ENCODE assay signal across 19 cellular contexts in the genomic region with DNA sequence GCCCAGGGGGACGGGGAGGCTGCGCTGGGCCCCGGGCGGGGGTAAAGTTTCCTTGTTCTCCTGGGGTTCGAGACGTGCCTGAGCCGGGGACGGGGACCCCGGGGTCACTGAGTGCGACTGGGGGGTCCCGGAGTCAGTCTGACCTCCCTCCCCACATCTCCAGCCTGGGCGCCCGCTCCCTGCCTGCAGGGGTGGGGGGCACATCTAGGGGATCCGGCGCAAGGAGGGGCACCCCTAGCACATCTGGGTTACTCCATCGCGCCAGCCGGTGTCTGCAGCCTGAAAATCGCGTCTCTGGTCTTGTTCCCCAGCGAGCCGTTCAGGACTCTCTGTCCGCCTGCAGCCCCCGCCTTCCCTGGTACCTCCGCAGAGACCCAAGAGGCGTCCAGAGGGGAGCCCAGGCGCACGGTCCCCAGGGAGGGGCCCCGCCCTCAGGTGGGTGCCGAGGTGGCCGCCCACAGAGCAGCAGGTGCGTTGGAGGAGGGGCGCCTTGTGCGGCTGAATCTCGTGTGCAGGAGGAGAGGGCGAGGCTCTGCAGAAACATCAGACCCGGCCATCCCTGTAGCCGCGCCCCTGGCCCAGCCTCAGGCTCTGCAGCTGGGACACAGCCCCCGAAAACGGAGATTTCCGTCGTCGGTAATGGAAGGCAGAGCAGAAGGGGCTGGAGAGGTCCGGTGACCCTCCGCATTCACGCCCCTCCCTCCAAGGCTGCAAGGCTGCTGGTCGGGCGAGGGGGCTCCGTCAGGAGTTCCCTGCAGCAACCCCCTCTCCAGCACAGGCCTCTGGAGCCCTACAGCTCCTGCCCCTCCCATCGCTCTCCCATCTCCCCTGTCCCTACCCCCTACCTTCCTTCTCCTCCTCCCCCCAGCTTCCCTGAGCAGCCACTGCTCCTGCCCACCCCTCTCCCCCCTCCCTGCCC. TPM values are rescaled to one million over a fixed set of nuclear protein-coding genes. Genes with fewer than 3 reads are reported as not detected.
DNase-seq lines count a peak whose midpoint lies in the region; ATAC-seq and TF ChIP-seq lines count a peak whose summit lies in the region.
"Had no signal": no experiment of that assay in that cellular context is flagged by ENCODE, and none has a peak within 500 bp of the region (broad histone marks: within the 10 kb centered on the region; RNA-seq: fewer than 3 reads in every experiment).

No MANE protein-coding gene starts in this region.

- H3K27me3 ChIP-seq in H7 (ENCODE audit: control insufficient read depth, insufficient read depth, low read length) (peaks cover 14% of the 10 kb centered on the region), gastrocnemius medialis (peaks cover 22 to 28% (median 22%) of the 10 kb centered on the region in 3 donors)

- intact Hi-C loops in gastrocnemius medialis (cut with DNase I; ENCODE audit: low total_unique reads) = no loop called here
- intact Hi-C loops in activated CD4-positive, alpha-beta memory T cell treated with anti-CD3 and anti-CD28 coated beads for 36 hours (cut with micrococcal nuclease) = no loop called here

- no peak overlapping the region for H3K4me3 Mint-ChIP-seq in activated CD4-positive, alpha-beta memory T cell treated with anti-CD3 and anti-CD28 coated beads for 36 hours
- H3K4me3 Mint-ChIP-seq: activated CD4-positive, alpha-beta T cell treated with anti-CD3 and anti-CD28 coated beads, Interleukin-2, amount 10 ng/mL, durations not matched to agents 24 days and 14 days; activated T-helper 1 cell treated with anti-CD3 and anti-CD28 coated beads, Interleukin-12 subunit alpha, Interleukin-12 subunit beta, Interleukin-2, Interleukin-4 antibody, amounts not matched to agents 30 ng/mL and 10 ng/mL and 1 ng/mL, durations not matched to agents 14 hours and 24 hours and 36 hours had no signal

- no peaks in the 10 kb centered on the region for H3K4me1 Mint-ChIP-seq in activated CD4-positive, alpha-beta memory T cell treated with anti-CD3 and anti-CD28 coated beads for 36 hours (ENCODE audit: low read depth)
- H3K4me1 Mint-ChIP-seq: activated CD4-positive, alpha-beta T cell treated with anti-CD3 and anti-CD28 coated beads, Interleukin-2, amount 10 ng/mL, durations not matched to agents 24 days and 14 days had no signal

- H3K27ac Mint-ChIP-seq in activated CD4-positive, alpha-beta memory T cell treated with anti-CD3 and anti-CD28 coated beads for 36 hours = no peak overlapping the region
- H3K27ac Mint-ChIP-seq: activated CD4-positive, alpha-beta T cell treated with anti-CD3 and anti-CD28 coated beads, Interleukin-2, amount 10 ng/mL, durations not matched to agents 24 days and 14 days; activated T-helper 1 cell treated with anti-CD3 and anti-CD28 coated beads, Interleukin-12 subunit alpha, Interleukin-12 subunit beta, Interleukin-2, Interleukin-4 antibody, amounts not matched to agents 30 ng/mL and 10 ng/mL and 1 ng/mL, durations not matched to agents 14 hours and 24 hours and 36 hours had no signal

- no peak overlapping the region for H3K27ac ChIP-seq in gastrocnemius medialis
- H3K27ac ChIP-seq: C4-2B, esophagus muscularis mucosa, heart left ventricle, psoas muscle had no signal

- H3K4me1 ChIP-seq in gastrocnemius medialis = no peaks in the 10 kb centered on the region
- H3K4me1 ChIP-seq: psoas muscle had no signal

- in situ Hi-C loops in gastrocnemius medialis (cut with MboI; ENCODE audit: low sequenced_read_pairs in 4 of 4) = no loop called here

- peak overlapping the region; percentile 21; the same call in 1 of the 2 replicates for H3K4me3 ChIP-seq in H7 (ENCODE audit: insufficient read depth, low read depth, low read length)
- H3K4me3 ChIP-seq in iPS-18c (ENCODE audit: insufficient read depth, low read depth, low read length) = peak overlapping the region; percentile 11; the same call in 1 of the 2 replicates
- H3K4me3 ChIP-seq in gastrocnemius medialis = no peak overlapping the region
- H3K4me3 ChIP-seq: psoas muscle had no signal

- DNase-seq in COR-L47 (lab: John Stamatoyannopoulos, UW) (peak; percentile 48), H7 (peak; percentile 90), NCI-H526 treated with DMSO at 0.1 percent for 48 hours (lab: John Stamatoyannopoulos, UW) (peak; percentile 91), gastrocnemius medialis (no peak)
- no peak for DNase-seq in activated CD4-positive, alpha-beta memory T cell treated with anti-CD3 and anti-CD28 coated beads for 36 hours
- DNase-seq: activated CD4-positive, alpha-beta T cell treated with anti-CD3 and anti-CD28 coated beads, Interleukin-2, amount 10 ng/mL, durations not matched to agents 24 days and 14 days; NCI-H524 treated with DMSO at 0.1 percent for 48 hours; psoas muscle; T-helper 2 cell had no signal

- TF ChIP-seq CTCF in gastrocnemius medialis (IDR thresholded peaks at IDR 0.05 in 4 of 5, conservative IDR thresholded peaks at IDR 0.05 in 1 of 5) = no peak

- POLR2A ChIA-PET in activated CD4-positive, alpha-beta memory T cell treated with anti-CD3 and anti-CD28 coated beads for 36 hours (lab: Charles Lee) = no interaction called here

- H3K9me3 ChIP-seq in iPS-18c (ENCODE audit: control insufficient read depth, insufficient read depth, low read length) (no peaks in the 10 kb centered on the region), gastrocnemius medialis (no peaks in the 10 kb centered on the region)
- H3K9me3 ChIP-seq: esophagus muscularis mucosa, heart left ventricle, psoas muscle had no signal

- CTCF ChIA-PET in activated CD4-positive, alpha-beta memory T cell treated with anti-CD3 and anti-CD28 coated beads for 36 hours (lab: Charles Lee) = no interaction called here

- H3K36me3 Mint-ChIP-seq in activated CD4-positive, alpha-beta memory T cell treated with anti-CD3 and anti-CD28 coated beads for 36 hours = no peaks in the 10 kb centered on the region

- ATAC-seq in gastrocnemius medialis (no peak), GM21526 (IDR thresholded peaks at IDR 0.05; ENCODE audit: low FRiP score, unreplicated experiment) (no peak)
- ATAC-seq: heart left ventricle, left lobe of liver, psoas muscle had no signal

- H3K36me3 ChIP-seq in H7 (replicated peaks; ENCODE audit: control insufficient read depth, insufficient read depth, low read length) (no peaks in the 10 kb centered on the region), gastrocnemius medialis (no peaks in the 10 kb centered on the region)
- H3K36me3 ChIP-seq: esophagus muscularis mucosa, heart left ventricle had no signal

- H3K9me3 Mint-ChIP-seq in activated CD4-positive, alpha-beta memory T cell treated with anti-CD3 and anti-CD28 coated beads for 36 hours = no peaks in the 10 kb centered on the region
- H3K9me3 Mint-ChIP-seq: activated CD4-positive, alpha-beta T cell treated with anti-CD3 and anti-CD28 coated beads, Interleukin-2, amount 10 ng/mL, durations not matched to agents 24 days and 14 days; activated T-helper 1 cell treated with anti-CD3 and anti-CD28 coated beads, Interleukin-12 subunit alpha, Interleukin-12 subunit beta, Interleukin-2, Interleukin-4 antibody, amounts not matched to agents 30 ng/mL and 10 ng/mL and 1 ng/mL, durations not matched to agents 14 hours and 24 hours and 36 hours had no signal

- no peak for TF ChIP-seq POLR2A in gastrocnemius medialis (IDR thresholded peaks at IDR 0.05)

- peaks cover 33% of the 10 kb centered on the region for H3K27me3 Mint-ChIP-seq in activated CD4-positive, alpha-beta memory T cell treated with anti-CD3 and anti-CD28 coated beads for 36 hours

RNA-seq across cellular contexts. Expression of gene CHRNA4, which starts 0.6 kb away (rescaled TPM):
- 2.0 TPM in 2 replicates for total RNA-seq in H7 (2014; rRNA removed; shearing (Covaris generic))
- not detected for total RNA-seq in gastrocnemius medialis
- not detected for total RNA-seq in activated CD4-positive, alpha-beta memory T cell treated with anti-CD3 and anti-CD28 coated beads for 36 hours
- total RNA-seq: activated CD4-positive, alpha-beta T cell treated with anti-CD3 and anti-CD28 coated beads, Interleukin-2, amount 10 ng/mL, durations not matched to agents 24 days and 14 days; activated T-helper 1 cell treated with anti-CD3 and anti-CD28 coated beads, Interleukin-12 subunit alpha, Interleukin-12 subunit beta, Interleukin-2, Interleukin-4 antibody, amounts not matched to agents 30 ng/mL and 10 ng/mL and 1 ng/mL, durations not matched to agents 14 hours and 24 hours and 36 hours; esophagus muscularis mucosa; HT1080; myocyte; RPMI7951 had no signal

Comparison
In these comparisons a context has a peak if more than half of its experiments do, and no peak if none do; other contexts are left out.
1. DNase-seq: peak in COR-L47 (single experiment), H7 (single experiment) and NCI-H526 treated with DMSO at 0.1 percent for 48 hours (single experiment); none in gastrocnemius medialis (0 of 2) and activated CD4-positive, alpha-beta memory T cell treated with anti-CD3 and anti-CD28 coated beads for 36 hours (single experiment).
2. H3K4me3 ChIP-seq: peak in H7 (single experiment) and iPS-18c (single experiment); none in gastrocnemius medialis (0 of 4).